1 cellular context compared by ENCODE assay signal in genomic region chr17:8073627-8074485, GRCh38.
TF ChIP-seq lines count a peak whose summit lies in the region.

No MANE protein-coding gene starts in this region.

TF ChIP-seq in endothelial cell of umbilical vein, 7 proteins besides CTCF, POLR2A, EP300 and RAD21:
- no peak for TF ChIP-seq EZH2 (IDR thresholded peaks at IDR 0.05; ENCODE audit: borderline replicate concordance, low read depth, low read length, severe bottlenecking)
- TF ChIP-seq FOS (IDR thresholded peaks at IDR 0.05; ENCODE audit: borderline replicate concordance, insufficient read depth, low read length) = no peak
- TF ChIP-seq, protein P1, sequence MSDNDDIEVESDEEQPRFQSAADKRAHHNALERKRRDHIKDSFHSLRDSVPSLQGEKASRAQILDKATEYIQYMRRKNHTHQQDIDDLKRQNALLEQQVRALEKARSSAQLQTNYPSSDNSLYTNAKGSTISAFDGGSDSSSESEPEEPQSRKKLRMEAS (IDR thresholded peaks at IDR 0.05; ENCODE audit: insufficient read depth, insufficient read length) = no peak
- TF ChIP-seq JUN (IDR thresholded peaks at IDR 0.05; ENCODE audit: borderline replicate concordance, insufficient read depth, insufficient read length, low read depth) = no peak
- no peak for TF ChIP-seq MYC (IDR thresholded peaks at IDR 0.05; ENCODE audit: low read depth, low read length)
- no peak for TF ChIP-seq GATA2 (IDR thresholded peaks at IDR 0.05; ENCODE audit: insufficient read depth, insufficient read length, low read depth, low read length)
- TF ChIP-seq POLR2AphosphoS5 (IDR thresholded peaks at IDR 0.05; ENCODE audit: insufficient read depth, low read depth, low read length) = no peak
TF ChIP-seq in endothelial cell of umbilical vein: peak in this region for 0.
